Comparison of ENCODE assay signal across 12 cellular contexts in the genomic region with DNA sequence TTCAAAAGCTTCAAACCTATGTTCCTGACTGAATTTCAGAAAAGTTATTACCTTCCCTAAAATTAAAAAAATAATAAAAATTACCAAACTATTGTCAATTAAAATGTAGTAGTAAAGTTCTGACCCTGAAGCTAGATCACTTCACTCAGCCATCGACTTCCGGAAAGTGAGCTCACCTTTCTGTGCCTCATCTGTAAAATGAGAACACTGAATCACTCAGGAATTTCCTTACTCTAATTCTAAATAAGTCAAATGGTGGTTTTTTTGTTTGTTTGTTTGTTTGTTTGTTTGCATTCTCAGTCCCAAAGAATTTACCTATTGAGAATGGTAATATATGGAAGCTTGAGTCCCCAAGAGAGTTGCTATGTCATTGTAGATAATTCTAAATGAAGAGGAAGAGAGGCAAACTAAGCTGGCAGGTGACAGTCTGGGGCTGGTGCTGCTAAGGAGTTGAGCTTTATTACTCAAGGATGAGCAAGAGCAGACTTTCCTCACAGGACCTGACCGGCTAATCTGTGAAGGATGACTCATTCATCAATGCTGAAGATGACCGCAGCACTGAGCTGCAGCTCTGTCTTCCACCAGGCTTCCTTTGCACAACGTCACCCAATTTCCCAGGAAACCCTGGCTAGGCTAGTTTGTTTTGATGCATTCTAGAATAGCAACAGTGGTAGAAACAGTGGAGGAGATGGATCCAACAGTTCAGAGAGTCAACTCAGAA.
DNase-seq lines count a peak whose midpoint lies in the region; ATAC-seq, FAIRE-seq and TF ChIP-seq lines count a peak whose summit lies in the region.
"Had no signal": no experiment of that assay in that cellular context is flagged by ENCODE, and none has a peak within 500 bp of the region (broad histone marks: within the 10 kb centered on the region; RNA-seq: fewer than 3 reads in every experiment).

No MANE protein-coding gene starts in this region.

- no peaks in the 10 kb centered on the region for H3K9me3 Mint-ChIP-seq in glutamatergic neuron (ENCODE audit: unreplicated experiment)
- H3K9me3 Mint-ChIP-seq: activated B cell treated with CpG ODN at 0.5 μM for 24 hours had no signal

- FAIRE-seq in kidney (lab: Jason Lieb, UNC) = no peak
- FAIRE-seq: keratinocyte had no signal

- no peak for ATAC-seq in GM21381 (IDR thresholded peaks at IDR 0.05; ENCODE audit: unreplicated experiment)

- no peak overlapping the region for H3K4me3 ChIP-seq in AG09309 (ENCODE audit: control insufficient read depth, low read depth, low read length)
- no peak overlapping the region for H3K4me3 ChIP-seq in fibroblast of villous mesenchyme (ENCODE audit: low read depth, low read length)
- no peak overlapping the region for H3K4me3 ChIP-seq in kidney (ENCODE audit: low read length in 2 of 2)

- no peaks in the 10 kb centered on the region for H3K36me3 ChIP-seq in kidney (ENCODE audit: control insufficient read depth in 1 of 2, insufficient read depth in 2 of 2, low read length in 2 of 2)

- no peaks in the 10 kb centered on the region for H3K9me3 ChIP-seq in kidney (ENCODE audit: control insufficient read depth in 1 of 2, low read length in 2 of 2)

- DNase-seq in AG09309 (ENCODE audit: low read depth) (peak; percentile 34), HK-2 (ENCODE audit: unreplicated experiment) (peak; percentile 22), SW480 (ENCODE audit: low spot score) (peak; percentile 23), fibroblast of villous mesenchyme (ENCODE audit: low read depth) (peak; percentile 69), kidney (no peak), glutamatergic neuron (no peak)
- no peak for DNase-seq in stimulated activated CD4-positive, alpha-beta T cell treated with anti-CD3 and anti-CD28 coated beads, Interleukin-2, amount 100 ng/mL, for 24 hours
- DNase-seq: activated B cell treated with CpG ODN at 0.5 μM for 24 hours, MM.1S had no signal

- H3K4me1 Mint-ChIP-seq in glutamatergic neuron (ENCODE audit: low read depth, unreplicated experiment) = no peaks in the 10 kb centered on the region
- H3K4me1 Mint-ChIP-seq: activated B cell treated with CpG ODN at 0.5 μM for 24 hours, B cell had no signal

- intact Hi-C loops in kidney (cut with DNase I) = no loop called here

- H3K27me3 Mint-ChIP-seq in glutamatergic neuron (ENCODE audit: unreplicated experiment) = no peaks in the 10 kb centered on the region
- H3K27me3 Mint-ChIP-seq: activated B cell treated with CpG ODN at 0.5 μM for 24 hours, B cell had no signal

- H3K27ac Mint-ChIP-seq in glutamatergic neuron (ENCODE audit: unreplicated experiment) = no peak overlapping the region
- H3K27ac Mint-ChIP-seq: activated B cell treated with CpG ODN at 0.5 μM for 24 hours, B cell had no signal

- H3K4me3 Mint-ChIP-seq in glutamatergic neuron (ENCODE audit: unreplicated experiment) = no peak overlapping the region
- H3K4me3 Mint-ChIP-seq: activated B cell treated with CpG ODN at 0.5 μM for 24 hours, B cell had no signal

- no peak overlapping the region for H3K27ac ChIP-seq in kidney (ENCODE audit: low read depth in 2 of 2, low read length in 2 of 2)

- no peak overlapping the region for H3K9ac ChIP-seq in kidney (ENCODE audit: low read length in 2 of 2)

- H3K36me3 Mint-ChIP-seq in glutamatergic neuron (ENCODE audit: unreplicated experiment) = no peaks in the 10 kb centered on the region

- H3K4me1 ChIP-seq in kidney (ENCODE audit: control insufficient read depth in 1 of 2, insufficient read depth in 1 of 2, low read depth in 1 of 2, low read length in 2 of 2) = no peaks in the 10 kb centered on the region

- no peak for TF ChIP-seq CTCF in AG09309 (IDR thresholded peaks at IDR 0.05; ENCODE audit: control insufficient read depth, insufficient read depth, low read depth, low read length, missing control alignments)
- TF ChIP-seq CTCF in fibroblast of villous mesenchyme (IDR thresholded peaks at IDR 0.05; ENCODE audit: insufficient read depth, low read depth, low read length) = no peak
- TF ChIP-seq CTCF in kidney (IDR thresholded peaks at IDR 0.05; ENCODE audit: borderline replicate concordance, extremely low read depth, insufficient read depth) = no peak
- TF ChIP-seq CTCF in glutamatergic neuron (IDR thresholded peaks at IDR 0.05; ENCODE audit: partially characterized antibody, unreplicated experiment) = no peak

Comparison
In these comparisons a context has a peak if more than half of its experiments do, and no peak if none do; other contexts are left out.
1. DNase-seq: peak in AG09309 (single experiment), HK-2 (single experiment), SW480 (single experiment) and fibroblast of villous mesenchyme (single experiment); none in kidney (single experiment), glutamatergic neuron (single experiment) and stimulated activated CD4-positive, alpha-beta T cell treated with anti-CD3 and anti-CD28 coated beads, Interleukin-2, amount 100 ng/mL, for 24 hours (0 of 2).